ENCODE assay signal across 1 cellular context in genomic region chr2:60538136-60538535, GRCh38.
TF ChIP-seq lines count a peak whose summit lies in the region.

No MANE protein-coding gene starts in this region.

TF ChIP-seq in WTC11, 78 proteins besides CTCF, POLR2A, EP300 and RAD21:
- TF ChIP-seq PREB (CRISPR knock-in tag; IDR thresholded peaks at IDR 0.05; ENCODE audit: borderline replicate concordance), result no peak
- no peak for TF ChIP-seq PRRX2 (CRISPR knock-in tag; IDR thresholded peaks at IDR 0.05)
- no peak for TF ChIP-seq ZNF423 (CRISPR knock-in tag; IDR thresholded peaks at IDR 0.05)
- TF ChIP-seq RORB (CRISPR knock-in tag; IDR thresholded peaks at IDR 0.05), result no peak
- TF ChIP-seq FOXP1 (CRISPR knock-in tag; IDR thresholded peaks at IDR 0.05; ENCODE audit: borderline replicate concordance), result no peak
TF ChIP-seq in WTC11: peak in this region for 0.
